Comparison of ENCODE assay signal across 9 cellular contexts in genomic region chr19:55304279-55304978, GRCh38. TPM values are rescaled to one million over a fixed set of nuclear protein-coding genes. Genes with fewer than 3 reads are reported as not detected.
DNase-seq lines count a peak whose midpoint lies in the region; ATAC-seq lines count a peak whose summit lies in the region.
"Had no signal": no experiment of that assay in that cellular context is flagged by ENCODE, and none has a peak within 500 bp of the region (broad histone marks: within the 10 kb centered on the region; RNA-seq: fewer than 3 reads in every experiment).

No MANE protein-coding gene starts in this region.

- DNase-seq in stimulated activated naive CD4-positive, alpha-beta T cell treated with Interleukin-2 at 50 U/mL for 16 hours (lab: John Stamatoyannopoulos, UW): peak; percentile 11
- DNase-seq in stimulated activated naive CD4-positive, alpha-beta T cell (lab: John Stamatoyannopoulos, UW): no peak
- DNase-seq in NCI-H69 (lab: John Stamatoyannopoulos, UW): peak; percentile 56
- DNase-seq in ecto neural progenitor cell (ENCODE audit: low spot score): peak; percentile 72
- no peak for DNase-seq in NCI-H1694 (lab: John Stamatoyannopoulos, UW)
- DNase-seq in NK-92 (lab: John Stamatoyannopoulos, UW; ENCODE audit: unreplicated experiment): no peak
- DNase-seq in posterior vena cava (ENCODE audit: low spot score): no peak

- ATAC-seq in HG03280 (IDR thresholded peaks at IDR 0.05; ENCODE audit: unreplicated experiment): no peak

- intact Hi-C loops in posterior vena cava (cut with DNase I): loop anchor here in 1 of 2 donors (5.0 kb wide), 1 partner anchor 78 kb away; the partner anchor contains the start of gene TMEM238

RNA-seq across cellular contexts. Expression of gene BRSK1, which starts 20.6 kb away (rescaled TPM):
- 1 to 10 TPM; 7.2 to 9.2 TPM for total RNA-seq in posterior vena cava

RNA-seq across cellular contexts. Expression of gene TMEM150B, which starts 20.7 kb away (rescaled TPM):
- total RNA-seq in posterior vena cava: 1 to 10 TPM; 1.9 to 5.4 TPM
- total RNA-seq: activated naive CD4-positive, alpha-beta T cell treated with anti-CD3 and anti-CD28 coated beads, Interleukin-2, amount 50 U/mL, for 72 hours had no signal

RNA-seq across cellular contexts. Expression of gene HSPBP1, which starts 24.5 kb away (rescaled TPM):
- 10 to 100 TPM; 19.8 to 20.1 TPM for total RNA-seq in posterior vena cava

RNA-seq across cellular contexts. Expression of gene KMT5C, which starts 35.2 kb away (rescaled TPM):
- total RNA-seq in posterior vena cava: 1 to 10 TPM; 3.9 to 6.3 TPM

RNA-seq across cellular contexts. Expression of gene PPP6R1, which starts 45.6 kb away (rescaled TPM):
- 10 to 100 TPM; 40.6 to 46.0 TPM for total RNA-seq in posterior vena cava

Comparison
In these comparisons a context has a peak if more than half of its experiments do, and no peak if none do; other contexts are left out.
1. DNase-seq: peak in stimulated activated naive CD4-positive, alpha-beta T cell treated with Interleukin-2 at 50 U/mL for 16 hours (single experiment), NCI-H69 (single experiment) and ecto neural progenitor cell (single experiment); none in stimulated activated naive CD4-positive, alpha-beta T cell (0 of 6), NCI-H1694 (single experiment), NK-92 (single experiment) and posterior vena cava (single experiment).